Comparison of ENCODE assay signal across 8 cellular contexts in the genomic region with DNA sequence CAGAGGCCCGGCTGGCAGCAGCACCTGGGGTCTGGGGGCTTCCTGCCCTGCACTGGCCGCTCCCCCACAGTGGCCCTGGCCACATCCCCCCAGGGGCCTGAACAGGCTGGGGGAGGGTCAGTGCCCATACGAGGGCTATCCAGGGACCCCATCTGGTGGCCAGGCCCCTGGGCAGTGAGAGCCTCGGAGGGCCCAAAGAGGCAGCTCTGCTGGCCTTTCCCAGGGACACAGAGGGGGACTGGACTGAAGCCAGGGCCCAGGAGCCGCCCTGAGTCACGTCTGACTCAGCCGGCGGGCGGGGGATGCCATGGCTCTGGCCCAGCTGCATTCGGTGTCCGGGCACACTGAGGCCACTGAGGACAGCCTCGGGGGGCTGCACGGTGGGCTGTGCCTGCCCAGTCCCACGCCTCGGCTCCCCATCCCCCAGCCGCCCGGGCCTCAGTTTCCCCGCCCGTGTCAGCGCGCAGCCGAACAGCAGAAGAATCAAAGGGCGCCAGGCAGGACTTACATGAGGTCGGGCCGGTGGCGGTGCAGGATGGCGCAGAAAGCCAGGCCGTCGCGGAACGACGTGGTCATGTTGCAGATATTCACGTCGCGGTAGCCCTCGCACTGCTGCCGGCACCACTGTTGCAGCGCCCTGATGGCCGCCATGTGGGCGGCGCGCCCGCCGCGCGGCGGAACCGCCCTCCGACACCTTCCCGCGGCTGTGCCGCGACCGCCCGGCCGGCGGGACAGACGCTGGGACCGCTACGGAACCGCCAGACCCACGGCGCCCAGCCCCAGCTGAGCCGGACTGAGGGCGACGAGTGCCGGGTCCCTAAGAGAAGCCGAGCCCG. TPM values are rescaled to one million over a fixed set of nuclear protein-coding genes. Genes with fewer than 3 reads are reported as not detected.
DNase-seq lines count a peak whose midpoint lies in the region; ATAC-seq, FAIRE-seq and TF ChIP-seq lines count a peak whose summit lies in the region.

A gene (minus strand): TSS at position 795 of the 836 bp plus-strand sequence. CDS start 144 bp downstream, at position 651.

- H3K9me2 ChIP-seq in PC-9 (ENCODE audit: insufficient read depth): no peaks in the 10 kb centered on the region

- TSS peak; percentile 66 for BruUV-seq in PC-9 (replicated peaks; lab: Mats Ljungman, UMichigan)

- FAIRE-seq in A549 (lab: Jason Lieb, UNC) (no peak), GM12892 (lab: Jason Lieb, UNC) (no peak), GM19239 (lab: Jason Lieb, UNC) (no peak)

- peaks cover 45% of the 10 kb centered on the region for H3F3A ChIP-seq in PC-9 (ENCODE audit: insufficient read depth, low read depth)

- ATAC-seq in A549 (peak; percentile 51 to 63), HG02938 (IDR thresholded peaks at IDR 0.05; ENCODE audit: unreplicated experiment) (peak; percentile 29)

- H3K27me3 ChIP-seq in PC-9 (ENCODE audit: insufficient read depth, low read depth): no peaks in the 10 kb centered on the region

- H3K9me3 ChIP-seq in A549 (no peaks in the 10 kb centered on the region), PC-9 (ENCODE audit: insufficient read depth, low read depth) (no peaks in the 10 kb centered on the region)

- H3K4me2 ChIP-seq in A549: peak within 1 kb of the TSS; percentile 100
- peak within 1 kb of the TSS; percentile 98 for H3K4me2 ChIP-seq in PC-9

- H3K4me1 ChIP-seq in A549 (peaks cover 62% of the 10 kb centered on the region), PC-9 (replicated peaks; ENCODE audit: insufficient read depth) (peaks cover 45% of the 10 kb centered on the region)

- peaks cover 12% of the 10 kb centered on the region; the same call in 1 of the 2 replicates for H4K20me1 ChIP-seq in PC-9 (ENCODE audit: insufficient read depth)

- peak; percentile 67 to 95 for DNase-seq in A549 (ENCODE audit: low read depth in 1 of 2, low spot score in 1 of 2)
- DNase-seq in GM12892 (ENCODE audit: insufficient read length): no peak
- peak; percentile 80 to 91 for DNase-seq in PC-9
- DNase-seq in astrocyte of the cerebellum (ENCODE audit: low read depth): peak; percentile 67
- peak; percentile 99 for DNase-seq in hepatic stellate cell (ENCODE audit: low spot score)
- DNase-seq in retinal pigment epithelial cell (ENCODE audit: low read depth): peak; percentile 54
- DNase-seq in GM19239 (ENCODE audit: insufficient read length, low spot score): no peak

- TF ChIP-seq RAD21 in A549 (conservative IDR thresholded peaks at IDR 0.05 in 1 of 2, IDR thresholded peaks at IDR 0.05 in 1 of 2): no peak

- TF ChIP-seq EP300 in A549 (IDR thresholded peaks at IDR 0.05): no peak

- TF ChIP-seq POLR2A in A549 (IDR thresholded peaks at IDR 0.05; ENCODE audit: low read length) (peak; percentile 99), GM12892 (IDR thresholded peaks at IDR 0.05; ENCODE audit: low read depth, low read length) (peak; percentile 43; the same call in 1 of the 2 replicates)

- H3K27ac ChIP-seq in A549 (peak within 1 kb of the TSS; percentile 88 to 91), PC-9 (peak within 1 kb of the TSS; percentile 74)

- CTCF ChIA-PET in A549 (lab: Yijun Ruan, JAX) (interaction anchor here (1.6 to 19.9 kb wide), 5 partner anchors 11 to 276 kb away, joined by 4 to 209 read pairs (median 9); no protein-coding TSS in a partner anchor), PC-9 (lab: Charles Lee) (interaction anchor here (0.6 kb wide), 3 partner anchors 110 to 373 kb away, joined by 3 to 5 read pairs (median 4); no protein-coding TSS in a partner anchor)

- in situ Hi-C loops in astrocyte of the cerebellum (cut with HindIII; ENCODE audit: low sequenced_read_pairs): no loop called here

- H2AFZ ChIP-seq in PC-9: peak within 1 kb of the TSS; percentile 86

- POLR2A ChIA-PET in A549 (lab: Yijun Ruan, JAX): interaction anchor here (1.1 to 1.6 kb wide), 3 partner anchors 11 to 20 kb away, joined by 3 to 6 read pairs (median 6); no protein-coding TSS in a partner anchor
- POLR2A ChIA-PET in PC-9 (lab: Charles Lee; ENCODE audit: unreplicated experiment): interaction anchor here (0.6 to 0.7 kb wide), 2 partner anchors 802 to 1311 kb away, joined by 3 to 4 read pairs; no protein-coding TSS in a partner anchor

- intact Hi-C loops in PC-9 (cut with micrococcal nuclease; ENCODE audit: unreplicated experiment): loop anchor here (5.0 to 10.0 kb wide), 2 partner anchors 322 to 624 kb away; a partner anchor contains a TSS

- H3K4me3 ChIP-seq in A549 (peak within 1 kb of the TSS; percentile 96), PC-9 (peak within 1 kb of the TSS; percentile 97), astrocyte of the cerebellum (ENCODE audit: low read depth, low read length) (peak within 1 kb of the TSS; percentile 69), retinal pigment epithelial cell (ENCODE audit: low read length) (peak within 1 kb of the TSS; percentile 77)

- peaks cover 40% of the 10 kb centered on the region for H3K79me2 ChIP-seq in PC-9 (ENCODE audit: low read depth)

- WGBS in A549 (ENCODE audit: missing lambda C conversion rate): under 1% methylated on average over 23 of the region's 69 CpGs

- no peaks in the 10 kb centered on the region for H3K36me3 ChIP-seq in PC-9 (ENCODE audit: low read depth)

- TF ChIP-seq CTCF in A549 (IDR thresholded peaks at IDR 0.05) (no peak), PC-9 (conservative IDR thresholded peaks at IDR 0.05) (no peak), astrocyte of the cerebellum (IDR thresholded peaks at IDR 0.05; ENCODE audit: low read depth, low read length, missing control alignments) (no peak), retinal pigment epithelial cell (conservative IDR thresholded peaks at IDR 0.05; ENCODE audit: low read depth, low read length) (no peak)

TF ChIP-seq in A549, 52 proteins besides CTCF, POLR2A, EP300 and RAD21 (continues in another document):
- no peak for TF ChIP-seq HOXB13 (CRISPR knock-in tag; IDR thresholded peaks at IDR 0.05; ENCODE audit: low read depth)
- peak; percentile 75; the same call in 1 of the 2 replicates for TF ChIP-seq PHF8 (IDR thresholded peaks at IDR 0.05; ENCODE audit: borderline replicate concordance, low read depth)
- TF ChIP-seq, protein P1, sequence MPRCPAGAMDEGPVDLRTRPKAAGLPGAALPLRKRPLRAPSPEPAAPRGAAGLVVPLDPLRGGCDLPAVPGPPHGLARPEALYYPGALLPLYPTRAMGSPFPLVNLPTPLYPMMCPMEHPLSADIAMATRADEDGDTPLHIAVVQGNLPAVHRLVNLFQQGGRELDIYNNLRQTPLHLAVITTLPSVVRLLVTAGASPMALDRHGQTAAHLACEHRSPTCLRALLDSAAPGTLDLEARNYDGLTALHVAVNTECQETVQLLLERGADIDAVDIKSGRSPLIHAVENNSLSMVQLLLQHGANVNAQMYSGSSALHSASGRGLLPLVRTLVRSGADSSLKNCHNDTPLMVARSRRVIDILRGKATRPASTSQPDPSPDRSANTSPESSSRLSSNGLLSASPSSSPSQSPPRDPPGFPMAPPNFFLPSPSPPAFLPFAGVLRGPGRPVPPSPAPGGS (IDR thresholded peaks at IDR 0.05): peak; percentile 92
- TF ChIP-seq, protein P2, sequence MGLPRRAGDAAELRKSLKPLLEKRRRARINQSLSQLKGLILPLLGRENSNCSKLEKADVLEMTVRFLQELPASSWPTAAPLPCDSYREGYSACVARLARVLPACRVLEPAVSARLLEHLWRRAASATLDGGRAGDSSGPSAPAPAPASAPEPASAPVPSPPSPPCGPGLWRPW (IDR thresholded peaks at IDR 0.05): no peak
- TF ChIP-seq ZC3H11A (IDR thresholded peaks at IDR 0.05): no peak
- no peak for TF ChIP-seq KDM5A (IDR thresholded peaks at IDR 0.05)
- no peak for TF ChIP-seq TP53 (CRISPR knock-in tag; IDR thresholded peaks at IDR 0.05)
- TF ChIP-seq SREBF2 (IDR thresholded peaks at IDR 0.05): no peak
- no peak for TF ChIP-seq TFCP2L1 (CRISPR knock-in tag; IDR thresholded peaks at IDR 0.05)
- TF ChIP-seq RFX5 (IDR thresholded peaks at IDR 0.05): no peak
- no peak for TF ChIP-seq POLR2AphosphoS2 (conservative IDR thresholded peaks at IDR 0.05; ENCODE audit: low read length)
- TF ChIP-seq CEBPB (IDR thresholded peaks at IDR 0.05): no peak
- no peak for TF ChIP-seq RNF2 (IDR thresholded peaks at IDR 0.05; ENCODE audit: borderline replicate concordance, low read depth)
- TF ChIP-seq, protein P3, sequence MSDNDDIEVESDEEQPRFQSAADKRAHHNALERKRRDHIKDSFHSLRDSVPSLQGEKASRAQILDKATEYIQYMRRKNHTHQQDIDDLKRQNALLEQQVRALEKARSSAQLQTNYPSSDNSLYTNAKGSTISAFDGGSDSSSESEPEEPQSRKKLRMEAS (IDR thresholded peaks at IDR 0.05): peak; percentile 63
- TF ChIP-seq HDAC2 (IDR thresholded peaks at IDR 0.05): no peak
- TF ChIP-seq NPAS2 (CRISPR knock-in tag; IDR thresholded peaks at IDR 0.05; ENCODE audit: borderline replicate concordance): no peak
- TF ChIP-seq EHMT2 (IDR thresholded peaks at IDR 0.05; ENCODE audit: low read depth): no peak
- no peak for TF ChIP-seq NFE2L2 (conservative IDR thresholded peaks at IDR 0.05; ENCODE audit: low read length)
- no peak for TF ChIP-seq HOXA7 (CRISPR knock-in tag; IDR thresholded peaks at IDR 0.05)
- no peak for TF ChIP-seq HOXB5 (CRISPR knock-in tag; IDR thresholded peaks at IDR 0.05)
- peak; percentile 29; the same call in 1 of the 2 replicates for TF ChIP-seq GATA3 (IDR thresholded peaks at IDR 0.05; ENCODE audit: borderline replicate concordance)
- TF ChIP-seq FOSB (CRISPR knock-in tag; IDR thresholded peaks at IDR 0.05): no peak

RNA-seq across cellular contexts. Expression of the gene that starts here (rescaled TPM):
- 6.1 and 7.8 TPM in 2 replicates for polyA plus RNA-seq in A549 (2011; rRNA removed)
- 19.2 and 24.5 TPM in 2 replicates for polyA plus RNA-seq in A549 (2012; cell fraction: cytosol; rRNA removed)
- 120 and 162 TPM in 2 replicates for polyA plus RNA-seq in A549 (2012; cell fraction: nucleus; rRNA removed)
- polyA plus RNA-seq in A549 (2017; fragmentation: RNase III; extraction: RNeasy Plus Mini Kit Qiagen cat#74134 plus additional on column Dnase treatment): 18.0 to 20.6 TPM (median 19.1 TPM) in 3 replicates
- 15.3 and 16.2 TPM in 2 replicates for polyA minus RNA-seq in A549 (2011; rRNA and poly(A)+ RNA removed)
- 0.36 TPM for polyA plus RNA-seq in GM12892 (2012; ENCODE audit: missing spikeins)
- total RNA-seq in PC-9 (2021): 104 and 115 TPM in 2 replicates

Comparison
In these comparisons a context has a peak if more than half of its experiments do, and no peak if none do; other contexts are left out.
1. DNase-seq: peak in A549 (2 of 2), PC-9 (2 of 2), astrocyte of the cerebellum (single experiment), hepatic stellate cell (single experiment) and retinal pigment epithelial cell (single experiment); none in GM12892 (single experiment) and GM19239 (single experiment).
2. Peak in every context shown above with its lines, with median percentiles within 50 percentile points of each other: H3K4me3 ChIP-seq.